ENCODE assay signal across 16 cellular contexts in the genomic region with DNA sequence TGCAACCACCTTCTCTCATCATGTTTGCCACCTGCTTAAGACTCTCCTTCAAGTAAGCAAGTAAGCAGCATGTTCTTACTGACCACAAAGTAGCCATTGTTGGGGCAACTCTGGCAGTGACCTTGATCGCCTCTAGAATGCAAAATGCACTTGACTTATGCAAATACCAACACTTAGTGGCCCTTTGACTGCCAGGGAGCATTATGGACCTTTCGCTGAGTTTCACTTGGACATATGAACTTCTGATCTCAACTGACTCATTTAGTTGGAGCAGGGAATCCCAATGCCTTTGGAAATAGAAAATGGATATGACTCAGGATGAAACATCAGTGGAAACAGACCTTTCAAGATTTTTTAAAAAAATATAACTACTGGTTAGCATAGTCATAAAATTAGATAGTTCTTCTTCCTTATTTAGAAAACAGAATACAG. TPM values are rescaled to one million over a fixed set of nuclear protein-coding genes. Genes with fewer than 3 reads are reported as not detected.
DNase-seq lines count a peak whose midpoint lies in the region; ATAC-seq and TF ChIP-seq lines count a peak whose summit lies in the region.
"Had no signal": no experiment of that assay in that cellular context is flagged by ENCODE, and none has a peak within 500 bp of the region (broad histone marks: within the 10 kb centered on the region; RNA-seq: fewer than 3 reads in every experiment).

No MANE protein-coding gene starts in this region.

- 92% methylated on average over 2 of the region's 2 CpGs for WGBS in heart right ventricle, 2 donors

- H3K4me3 ChIP-seq in epithelial cell of proximal tubule (ENCODE audit: low read depth, low read length) (no peak overlapping the region), heart right ventricle (no peak overlapping the region), H7 (ENCODE audit: insufficient read depth, low read depth, low read length) (no peak overlapping the region)

- DNase-seq in EH (ENCODE audit: low read depth) = peak; percentile 89
- peak; percentile 63 for DNase-seq in NCI-H226
- peak; percentile 35 for DNase-seq in epithelial cell of proximal tubule (ENCODE audit: low read depth)
- DNase-seq in myocyte (ENCODE audit: low read depth) = peak; percentile 10
- no peak for DNase-seq in heart right ventricle
- no peak for DNase-seq in H7
- DNase-seq in SHP77 (lab: John Stamatoyannopoulos, UW) = no peak
- DNase-seq: activated naive CD4-positive, alpha-beta T cell treated with anti-CD3 and anti-CD28 coated beads, Interleukin-2, amount 50 U/mL, for 16 hours; CD4-positive, CD25-positive, alpha-beta regulatory T cell; kidney; NCI-H1436; NCI-H526 treated with DMSO at 0.1 percent for 48 hours had no signal

- H3K27me3 ChIP-seq in heart right ventricle (no peaks in the 10 kb centered on the region), H7 (ENCODE audit: control insufficient read depth, insufficient read depth, low read length) (no peaks in the 10 kb centered on the region)

- TF ChIP-seq CTCF in epithelial cell of proximal tubule (conservative IDR thresholded peaks at IDR 0.05; ENCODE audit: low read depth, low read length) = no peak
- TF ChIP-seq CTCF in heart right ventricle (IDR thresholded peaks at IDR 0.05) = no peak

- intact Hi-C loops in heart right ventricle (cut with DNase I) = no loop called here

- peak overlapping the region in 1 of 10 donors; percentile 8 for H3K27ac ChIP-seq in heart right ventricle

- no peaks in the 10 kb centered on the region for H3K9me3 ChIP-seq in heart right ventricle

- H3K4me1 ChIP-seq in heart right ventricle = peaks cover 0 to 30% (median 4%) of the 10 kb centered on the region in 9 donors

- H3K36me3 ChIP-seq in heart right ventricle (peaks cover 0 to 7% (median 0%) of the 10 kb centered on the region in 9 donors), H7 (replicated peaks; ENCODE audit: control insufficient read depth, insufficient read depth, low read length) (no peaks in the 10 kb centered on the region)

- ATAC-seq in HG02763 (IDR thresholded peaks at IDR 0.05; ENCODE audit: unreplicated experiment) (no peak), heart right ventricle (no peak)
- ATAC-seq: Right ventricle myocardium inferior had no signal

RNA-seq across cellular contexts. Expression of gene PLA2G5, which starts 6.1 kb away (rescaled TPM):
- total RNA-seq in epithelial cell of proximal tubule = not detected in 2 replicates
- not detected in 2 replicates for total RNA-seq in myocyte
- polyA plus RNA-seq in myocyte (2012) = not detected
- total RNA-seq in heart right ventricle = 10 to 100 TPM; 31.5 to 58.2 (median 49.3) TPM
- 100 to 1,000 TPM in 1 of 2 donors, 10 to 100 TPM in 1; 44.5 to 133 TPM for polyA plus RNA-seq in heart right ventricle
- 0.69 and 0.92 TPM in 2 replicates for total RNA-seq in H7 (2014; rRNA removed; shearing (Covaris generic))
- total RNA-seq: CD4-positive, CD25-positive, alpha-beta regulatory T cell; chondrocyte had no signal
- polyA plus RNA-seq: CD4-positive, CD25-positive, alpha-beta regulatory T cell had no signal

RNA-seq across cellular contexts. Expression of gene PLA2G2D, which starts 55.5 kb away (rescaled TPM):
- total RNA-seq in epithelial cell of proximal tubule (not detected in 2 replicates), myocyte (not detected in 2 replicates), heart right ventricle (1 to 10 TPM in 1 of 10 donors, not detected in 9; 1.1 TPM)
- not detected for polyA plus RNA-seq in myocyte (2012)
- not detected for polyA plus RNA-seq in heart right ventricle
- not detected in 2 replicates for total RNA-seq in H7 (2014; rRNA removed; shearing (Covaris generic))
- total RNA-seq: CD4-positive, CD25-positive, alpha-beta regulatory T cell; chondrocyte; frontal cortex; Right ventricle myocardium inferior had no signal
- polyA plus RNA-seq: CD4-positive, CD25-positive, alpha-beta regulatory T cell had no signal

Comparison
In these comparisons a context has a peak if more than half of its experiments do, and no peak if none do; other contexts are left out.
1. DNase-seq: peak in EH (single experiment), NCI-H226 (single experiment), epithelial cell of proximal tubule (single experiment) and myocyte (single experiment); none in heart right ventricle (0 of 2), H7 (single experiment) and SHP77 (0 of 2).
2. RNA of gene PLA2G5, which starts 6.1 kb away (total RNA-seq): 31.5 to 58.2 TPM in heart right ventricle; 0.69 to 0.92 TPM in H7, not detected in epithelial cell of proximal tubule and not detected in myocyte; every median in the first group is over 10 times any median in the second.